ENCODE assay signal across 8 cellular contexts in the genomic region with DNA sequence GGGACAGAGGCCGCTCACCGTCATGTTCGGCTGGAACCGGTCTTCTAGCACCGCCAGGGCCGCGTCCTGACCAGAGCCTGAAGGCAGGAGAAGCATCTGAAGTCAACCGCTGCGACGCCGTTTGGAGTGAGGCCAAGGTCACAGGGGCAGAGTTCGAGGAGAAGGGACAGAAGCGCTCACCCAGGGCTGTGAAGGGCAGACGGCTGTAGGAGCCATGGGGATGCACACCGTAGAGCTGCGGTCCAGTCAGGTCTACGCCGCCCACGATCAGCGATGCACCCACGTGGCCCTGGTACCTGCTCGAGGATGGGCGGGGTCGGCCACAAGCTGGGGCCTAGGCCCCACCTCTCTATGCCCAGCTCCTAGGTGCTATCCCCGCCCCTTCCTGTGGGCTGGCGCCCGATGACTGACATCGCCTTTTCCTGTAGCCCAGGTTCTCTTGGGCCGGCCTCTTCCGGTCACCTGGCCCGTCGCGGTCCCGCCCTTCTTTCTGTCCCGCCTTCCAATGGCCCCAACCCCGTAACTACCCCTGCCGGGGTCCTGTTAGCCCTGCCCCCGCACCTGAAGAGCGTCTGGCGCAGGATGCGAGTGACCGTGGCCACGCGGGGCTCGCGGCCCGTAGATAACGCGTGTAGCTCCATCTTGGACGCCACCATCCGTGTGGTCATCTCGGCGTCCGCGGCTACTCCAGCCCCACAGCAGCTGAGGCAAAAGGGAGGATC. TPM values are rescaled to one million over a fixed set of nuclear protein-coding genes. Genes with fewer than 3 reads are reported as not detected.
DNase-seq lines count a peak whose midpoint lies in the region; TF ChIP-seq lines count a peak whose summit lies in the region.

No MANE protein-coding gene starts in this region.

- TF ChIP-seq CTCF in GM20000 (IDR thresholded peaks at IDR 0.05; ENCODE audit: extremely low read depth, missing control alignments) = no peak

- DNase-seq in COLO668 (lab: John Stamatoyannopoulos, UW; ENCODE audit: unreplicated experiment) (peak; percentile 98), GM20000 (ENCODE audit: low spot score) (peak; percentile 96), HS-5 (ENCODE audit: low read depth) (peak; percentile 86), NK-92 (lab: John Stamatoyannopoulos, UW; ENCODE audit: unreplicated experiment) (peak; percentile 49), lung microvascular endothelial cell (ENCODE audit: low read depth in 2 of 2) (peak; percentile 88 to 92)
- peak; percentile 95 for DNase-seq in activated CD8-positive, alpha-beta memory T cell treated with anti-CD3 and anti-CD28 coated beads for 24 hours
- DNase-seq in effector CD8-positive, alpha-beta T cell (lab: John Stamatoyannopoulos, UW) = peak; percentile 85
- peak; percentile 88 to 91 (median 89) for DNase-seq in stimulated activated CD4-positive, alpha-beta T cell treated with anti-CD3 and anti-CD28 coated beads, TNF-alpha, amount 100 ng/mL, for 4 hours (ENCODE audit: low read depth in 3 of 3)

RNA-seq across cellular contexts. Expression of a gene that starts 1.1 kb away (rescaled TPM):
- total RNA-seq in lung microvascular endothelial cell = 58.4 and 59.1 TPM in 2 replicates

RNA-seq across cellular contexts. Expression of a gene that starts 3.9 kb away (rescaled TPM):
- total RNA-seq in lung microvascular endothelial cell = 0.20 and 0.22 TPM in 2 replicates

RNA-seq across cellular contexts. Expression of a gene that starts 8.4 kb away (rescaled TPM):
- 0.87 and 5.4 TPM in 2 replicates for total RNA-seq in lung microvascular endothelial cell

RNA-seq across cellular contexts. Expression of a gene that starts 32.9 kb away (rescaled TPM):
- 41.2 and 108 TPM in 2 replicates for total RNA-seq in lung microvascular endothelial cell

RNA-seq across cellular contexts. Expression of a gene that starts 42.5 kb away (rescaled TPM):
- 8.3 and 12.9 TPM in 2 replicates for total RNA-seq in lung microvascular endothelial cell

Comparison
In these comparisons a context has a peak if more than half of its experiments do, and no peak if none do; other contexts are left out.
1. Peak in every context shown above with its lines: DNase-seq.